Comparison of ENCODE assay signal across 8 cellular contexts in the genomic region with DNA sequence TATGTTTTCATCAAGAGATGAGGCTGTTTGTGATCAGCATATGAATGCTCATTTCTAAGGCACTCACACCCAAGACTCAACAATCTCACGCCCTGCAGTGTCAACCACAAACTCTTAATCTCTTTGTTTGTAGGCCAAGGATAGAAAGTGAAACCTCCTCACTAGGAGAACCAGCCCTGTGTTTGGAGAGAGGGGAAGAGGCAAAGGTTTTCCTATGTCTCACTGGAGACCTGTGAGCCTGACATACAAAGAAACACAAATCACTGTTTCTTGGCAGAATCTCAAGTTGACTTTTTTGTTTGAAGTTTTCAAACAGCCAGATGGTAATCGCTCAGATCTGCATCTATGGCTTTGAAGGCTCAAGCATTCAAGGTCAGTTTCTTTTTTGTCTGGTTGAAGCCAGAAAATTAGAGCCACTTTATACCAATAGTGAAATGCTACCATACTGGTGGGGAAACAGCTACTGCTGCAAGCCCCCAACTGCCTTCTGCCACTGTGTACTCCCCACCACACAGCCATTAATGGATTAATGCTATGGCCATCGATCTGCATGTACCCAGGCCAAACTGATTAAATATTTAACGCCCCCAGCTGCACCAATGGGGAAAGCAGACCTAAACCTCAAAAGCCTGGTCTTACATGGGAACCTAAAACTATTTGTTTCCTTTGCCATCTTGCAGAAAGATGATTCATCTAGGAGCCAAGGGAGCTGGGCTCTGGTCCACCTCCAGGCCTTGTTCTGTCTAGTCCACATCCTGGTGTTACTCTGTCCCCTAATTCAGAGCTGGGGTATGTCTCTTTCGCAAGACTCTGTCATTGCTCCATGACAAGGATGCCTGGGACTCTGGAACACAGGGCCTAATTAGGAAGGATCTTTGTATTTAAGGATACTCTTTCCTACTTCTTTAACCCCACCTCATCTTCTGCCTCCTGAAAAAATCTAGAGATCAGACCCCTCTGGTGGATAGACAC. TPM values are rescaled to one million over a fixed set of nuclear protein-coding genes. Genes with fewer than 3 reads are reported as not detected.
DNase-seq lines count a peak whose midpoint lies in the region; ATAC-seq and TF ChIP-seq lines count a peak whose summit lies in the region.

No MANE protein-coding gene starts in this region.

- DNase-seq in activated CD4-positive, CD25-positive, alpha-beta regulatory T cell (lab: John Stamatoyannopoulos, UW) = no peak
- DNase-seq in foreskin keratinocyte = peak; percentile 52 to 55
- DNase-seq in stromal cell of bone marrow (ENCODE audit: low read depth) = peak; percentile 35
- DNase-seq in OCI-M2 (lab: John Stamatoyannopoulos, UW; ENCODE audit: unreplicated experiment) = no peak
- DNase-seq in NCI-H1092 (lab: John Stamatoyannopoulos, UW) = no peak

- H3K27ac ChIP-seq in VCaP (peak overlapping the region; percentile 48), foreskin keratinocyte (peak overlapping the region; percentile 7)

- ATAC-seq in activated CD4-positive, CD25-positive, alpha-beta regulatory T cell treated with anti-CD3 and anti-CD28 coated beads, Interleukin-2, amount 50 U/mL, for 24 hours = peak; percentile 73 to 81
- peak; percentile 78 for ATAC-seq in HG03066 (IDR thresholded peaks at IDR 0.05; ENCODE audit: low read depth, unreplicated experiment)
- peak; percentile 55 for ATAC-seq in foreskin keratinocyte

- peaks cover 16% of the 10 kb centered on the region for H3K4me1 ChIP-seq in foreskin keratinocyte

- no peak for TF ChIP-seq CTCF in VCaP (conservative IDR thresholded peaks at IDR 0.05)
- TF ChIP-seq CTCF in foreskin keratinocyte (conservative IDR thresholded peaks at IDR 0.05) = no peak

- no peaks in the 10 kb centered on the region for H3K27me3 ChIP-seq in foreskin keratinocyte

RNA-seq across cellular contexts. Expression of a gene that starts 16.3 kb away (rescaled TPM):
- 0.14 and 0.20 TPM in 2 replicates for total RNA-seq in foreskin keratinocyte
- polyA plus RNA-seq in foreskin keratinocyte = 0.03 and 0.12 TPM in 2 replicates

RNA-seq across cellular contexts. Expression of a gene that starts 28.4 kb away (rescaled TPM):
- not detected in 2 replicates for total RNA-seq in foreskin keratinocyte
- polyA plus RNA-seq in foreskin keratinocyte = not detected in 2 replicates

Comparison
In these comparisons a context has a peak if more than half of its experiments do, and no peak if none do; other contexts are left out.
1. DNase-seq: peak in foreskin keratinocyte (2 of 2) and stromal cell of bone marrow (single experiment); none in activated CD4-positive, CD25-positive, alpha-beta regulatory T cell (0 of 4), OCI-M2 (single experiment) and NCI-H1092 (single experiment).
2. Peak in every context shown above with its lines, with median percentiles within 50 percentile points of each other: ATAC-seq.